In genomic region chr12:16492240-16492639, GRCh38 we compare ENCODE assay signal across 1 cellular context.
TF ChIP-seq lines count a peak whose summit lies in the region.

No MANE protein-coding gene starts in this region.

TF ChIP-seq in GM23338, 12 proteins besides CTCF, POLR2A, EP300 and RAD21 (continued from another document):
- TF ChIP-seq ZNF462 (CRISPR knock-in tag; IDR thresholded peaks at IDR 0.05) (no peak), CREB1 (CRISPR knock-in tag; IDR thresholded peaks at IDR 0.05; ENCODE audit: low read depth) (no peak), EZH2 (IDR thresholded peaks at IDR 0.05; ENCODE audit: low read depth, unreplicated experiment) (no peak), NANOG (IDR thresholded peaks at IDR 0.05; ENCODE audit: borderline replicate concordance) (no peak), POLR2AphosphoS5 (IDR thresholded peaks at IDR 0.05; ENCODE audit: low read depth) (no peak)
